In genomic region chr6:5066456-5067093, GRCh38 we compare ENCODE assay signal across 1 cellular context.
TF ChIP-seq lines count a peak whose summit lies in the region.

No MANE protein-coding gene starts in this region.

TF ChIP-seq in HepG2, 621 proteins besides CTCF, POLR2A, EP300 and RAD21:
- peak; percentile 31; the same call in 1 of the 2 replicates for TF ChIP-seq ZNF687 (CRISPR knock-in tag; IDR thresholded peaks at IDR 0.05)
- peak; percentile 48; the same call in 1 of the 2 replicates for TF ChIP-seq CEBPB (IDR thresholded peaks at IDR 0.05; ENCODE audit: borderline replicate concordance, low read depth, low read length)
- no peak for TF ChIP-seq RFX3 (CRISPR knock-in tag; IDR thresholded peaks at IDR 0.05)
- TF ChIP-seq ZBTB38 (CRISPR knock-in tag; IDR thresholded peaks at IDR 0.05): peak; percentile 33; the same call in 1 of the 2 replicates
